ENCODE assay signal across 8 cellular contexts in the genomic region with DNA sequence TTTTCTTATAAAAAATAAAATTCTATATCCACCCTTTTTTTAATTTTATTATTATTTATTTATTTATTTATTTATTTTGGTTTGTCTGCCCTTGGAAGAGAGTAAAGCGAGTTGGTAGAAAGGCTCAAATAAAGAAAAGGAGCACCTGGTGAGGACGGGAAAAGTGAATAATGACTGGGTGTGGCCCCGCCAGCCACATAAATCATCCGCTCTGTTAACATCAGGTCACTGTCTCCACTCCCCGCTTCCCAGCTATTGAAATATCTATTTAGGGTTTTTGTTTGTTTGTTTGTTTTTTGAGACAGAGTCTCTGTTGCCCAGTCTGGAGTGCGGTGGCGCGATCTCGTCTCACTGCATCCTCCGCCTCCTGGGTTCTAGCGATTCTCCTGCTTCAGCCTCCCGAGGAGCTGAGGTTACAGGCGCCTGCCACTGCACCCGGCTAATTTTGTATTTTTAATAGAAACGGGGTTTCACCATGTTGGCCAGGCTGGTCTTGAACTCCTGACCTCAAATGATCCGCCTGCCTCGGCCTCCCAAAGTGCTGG. TPM values are rescaled to one million over a fixed set of nuclear protein-coding genes. Genes with fewer than 3 reads are reported as not detected.
DNase-seq lines count a peak whose midpoint lies in the region; ATAC-seq and TF ChIP-seq lines count a peak whose summit lies in the region.

No MANE protein-coding gene starts in this region.

- H3K36me3 ChIP-seq in RWPE2 (ENCODE audit: low read depth) (0 out of 2 replicates have a peak, but pooled peaks cover 5% of the 10 kb centered on the region), left lung (no peaks in the 10 kb centered on the region)

- H3K27me3 ChIP-seq in RWPE2 (ENCODE audit: insufficient read depth, poor library complexity, severe bottlenecking): no peaks in the 10 kb centered on the region
- no peaks in the 10 kb centered on the region for H3K27me3 ChIP-seq in left lung

- ATAC-seq in RWPE2 (ENCODE audit: low read depth): no peak
- ATAC-seq in stimulated activated effector memory CD8-positive, alpha-beta T cell treated with anti-CD3 and anti-CD28 coated beads, Interleukin-12 subunit alpha, Interleukin-12 subunit beta, amount 100 ng/mL, for 72 hours: no peak
- ATAC-seq in left lung: no peak

- H3K9me3 Mint-ChIP-seq in T-helper 1 cell treated with Interleukin-12 subunit alpha and Interleukin-12 subunit beta and Interleukin-4 antibody, amounts not matched to agents 30 μg/mL and 1 μg/mL, for 36 hours: no peaks in the 10 kb centered on the region
- no peaks in the 10 kb centered on the region for H3K9me3 Mint-ChIP-seq in stimulated activated effector memory CD8-positive, alpha-beta T cell treated with anti-CD3 and anti-CD28 coated beads, Interleukin-12 subunit alpha, Interleukin-12 subunit beta, amount 100 ng/mL, for 72 hours

- peaks cover 40% of the 10 kb centered on the region for H3K4me1 Mint-ChIP-seq in T-helper 1 cell treated with Interleukin-12 subunit alpha and Interleukin-12 subunit beta and Interleukin-4 antibody, amounts not matched to agents 30 μg/mL and 1 μg/mL, for 36 hours (ENCODE audit: low read depth)
- peaks cover 41% of the 10 kb centered on the region for H3K4me1 Mint-ChIP-seq in stimulated activated effector memory CD8-positive, alpha-beta T cell treated with anti-CD3 and anti-CD28 coated beads, Interleukin-12 subunit alpha, Interleukin-12 subunit beta, amount 100 ng/mL, for 72 hours

- DNase-seq in T-helper 1 cell (no peak), RWPE2 (ENCODE audit: low spot score) (no peak), fibroblast of pulmonary artery (ENCODE audit: low read depth) (no peak), left lung (no peak), NCI-H774 (lab: John Stamatoyannopoulos, UW) (no peak), AG08396 (ENCODE audit: low spot score) (no peak)
- DNase-seq in stimulated activated effector memory CD8-positive, alpha-beta T cell treated with anti-CD3 and anti-CD28 coated beads, Interleukin-12 subunit alpha, Interleukin-12 subunit beta, amount 100 ng/mL, for 72 hours (ENCODE audit: low spot score in 2 of 2): no peak

- peaks cover 8% of the 10 kb centered on the region for H3K4me1 ChIP-seq in RWPE2 (ENCODE audit: insufficient read depth, poor library complexity, severe bottlenecking)
- peaks cover 0 to 20% of the 10 kb centered on the region in 2 donors for H3K4me1 ChIP-seq in left lung

- H3K27me3 Mint-ChIP-seq in T-helper 1 cell treated with Interleukin-12 subunit alpha and Interleukin-12 subunit beta and Interleukin-4 antibody, amounts not matched to agents 30 μg/mL and 1 μg/mL, for 36 hours (ENCODE audit: low read depth): no peaks in the 10 kb centered on the region

- peak overlapping the region; percentile 73 for H3K4me3 ChIP-seq in RWPE2 (ENCODE audit: severe bottlenecking)
- H3K4me3 ChIP-seq in fibroblast of pulmonary artery (replicated peaks; ENCODE audit: low read depth, low read length): peak overlapping the region; percentile 87
- peak overlapping the region in 1 of 2 donors; percentile 87 for H3K4me3 ChIP-seq in left lung

- no peak overlapping the region for H3K27ac Mint-ChIP-seq in T-helper 1 cell treated with Interleukin-12 subunit alpha and Interleukin-12 subunit beta and Interleukin-4 antibody, amounts not matched to agents 30 μg/mL and 1 μg/mL, for 36 hours
- H3K27ac Mint-ChIP-seq in stimulated activated effector memory CD8-positive, alpha-beta T cell treated with anti-CD3 and anti-CD28 coated beads, Interleukin-12 subunit alpha, Interleukin-12 subunit beta, amount 100 ng/mL, for 72 hours: no peak overlapping the region

- TF ChIP-seq CTCF in RWPE2 (IDR thresholded peaks at IDR 0.05; ENCODE audit: poor library complexity, severe bottlenecking): no peak
- TF ChIP-seq CTCF in fibroblast of pulmonary artery (IDR thresholded peaks at IDR 0.05; ENCODE audit: low read length, missing control alignments): no peak
- no peak for TF ChIP-seq CTCF in left lung (IDR thresholded peaks at IDR 0.05)

- intact Hi-C loops in left lung (cut with DNase I): no loop called here

- H3K9me3 ChIP-seq in RWPE2 (ENCODE audit: severe bottlenecking) (no peaks in the 10 kb centered on the region), left lung (no peaks in the 10 kb centered on the region)

- peak overlapping the region; percentile 92 for H3K4me3 Mint-ChIP-seq in T-helper 1 cell treated with Interleukin-12 subunit alpha and Interleukin-12 subunit beta and Interleukin-4 antibody, amounts not matched to agents 30 μg/mL and 1 μg/mL, for 36 hours
- H3K4me3 Mint-ChIP-seq in stimulated activated effector memory CD8-positive, alpha-beta T cell treated with anti-CD3 and anti-CD28 coated beads, Interleukin-12 subunit alpha, Interleukin-12 subunit beta, amount 100 ng/mL, for 72 hours: peak overlapping the region; percentile 97

- H3K27ac ChIP-seq in RWPE2 (ENCODE audit: poor library complexity, severe bottlenecking): no peak overlapping the region
- H3K27ac ChIP-seq in left lung: no peak overlapping the region

- peaks cover 6% of the 10 kb centered on the region for H3K36me3 Mint-ChIP-seq in T-helper 1 cell treated with Interleukin-12 subunit alpha and Interleukin-12 subunit beta and Interleukin-4 antibody, amounts not matched to agents 30 μg/mL and 1 μg/mL, for 36 hours (ENCODE audit: low read depth)
- H3K36me3 Mint-ChIP-seq in stimulated activated effector memory CD8-positive, alpha-beta T cell treated with anti-CD3 and anti-CD28 coated beads, Interleukin-12 subunit alpha, Interleukin-12 subunit beta, amount 100 ng/mL, for 72 hours: no peaks in the 10 kb centered on the region

RNA-seq across cellular contexts. Expression of gene POLR3G, which starts 0.8 kb away (rescaled TPM):
- 1 to 10 TPM; 2.0 to 2.6 TPM for total RNA-seq in left lung

RNA-seq across cellular contexts. Expression of gene MBLAC2, which starts 0.9 kb away (rescaled TPM):
- total RNA-seq in left lung: 1 to 10 TPM; 3.8 to 5.0 TPM

RNA-seq across cellular contexts. Expression of gene LYSMD3, which starts 53.9 kb away (rescaled TPM):
- 10 to 100 TPM; 24.6 to 28.6 TPM for total RNA-seq in left lung
